In the genomic region with DNA sequence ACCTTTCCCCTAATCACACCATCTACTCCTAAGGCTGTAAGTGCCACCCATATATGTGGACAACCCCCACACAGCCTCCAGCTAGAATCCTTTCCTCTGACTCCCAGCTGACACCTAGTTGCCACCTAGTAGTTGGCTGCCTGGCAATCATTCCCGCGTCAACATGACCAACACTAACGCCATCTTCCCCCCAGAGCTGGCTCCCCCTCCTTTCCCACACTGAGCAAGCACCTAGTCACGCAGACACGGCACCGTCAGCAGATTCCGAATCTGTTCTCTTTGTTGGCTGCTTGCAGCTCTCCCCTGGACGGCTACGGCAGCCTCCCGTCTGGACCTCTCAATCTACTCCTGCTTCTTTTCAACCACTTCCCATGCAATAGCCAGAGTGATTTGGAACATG, we compare ENCODE assay signal across 1 cellular context.
A peak's percentile ranks its signal among the peaks of the same experiment; 100 is the strongest.
TF ChIP-seq lines count a peak whose summit lies in the region.

No MANE protein-coding gene starts in this region.

TF ChIP-seq in HepG2, 621 proteins besides CTCF, POLR2A, EP300 and RAD21:
- TF ChIP-seq MAFK (conservative IDR thresholded peaks at IDR 0.05 in 1 of 2, IDR thresholded peaks at IDR 0.05 in 1 of 2; ENCODE audit: low read length in 2 of 2) = peak in 1 of 2 experiments; percentile 9; a peak in 1 of 4 replicates
- TF ChIP-seq, protein P1, sequence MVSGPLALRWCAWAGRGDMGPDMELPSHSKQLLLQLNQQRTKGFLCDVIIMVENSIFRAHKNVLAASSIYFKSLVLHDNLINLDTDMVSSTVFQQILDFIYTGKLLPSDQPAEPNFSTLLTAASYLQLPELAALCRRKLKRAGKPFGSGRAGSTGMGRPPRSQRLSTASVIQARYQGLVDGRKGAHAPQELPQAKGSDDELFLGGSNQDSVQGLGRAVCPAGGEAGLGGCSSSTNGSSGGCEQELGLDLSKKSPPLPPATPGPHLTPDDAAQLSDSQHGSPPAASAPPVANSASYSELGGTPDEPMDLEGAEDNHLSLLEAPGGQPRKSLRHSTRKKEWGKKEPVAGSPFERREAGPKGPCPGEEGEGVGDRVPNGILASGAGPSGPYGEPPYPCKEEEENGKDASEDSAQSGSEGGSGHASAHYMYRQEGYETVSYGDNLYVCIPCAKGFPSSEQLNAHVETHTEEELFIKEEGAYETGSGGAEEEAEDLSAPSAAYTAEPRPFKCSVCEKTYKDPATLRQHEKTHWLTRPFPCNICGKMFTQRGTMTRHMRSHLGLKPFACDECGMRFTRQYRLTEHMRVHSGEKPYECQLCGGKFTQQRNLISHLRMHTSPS (CRISPR knock-in tag; IDR thresholded peaks at IDR 0.05; ENCODE audit: low read depth) = no peak
